ENCODE assay signal across 8 cellular contexts in the genomic region with DNA sequence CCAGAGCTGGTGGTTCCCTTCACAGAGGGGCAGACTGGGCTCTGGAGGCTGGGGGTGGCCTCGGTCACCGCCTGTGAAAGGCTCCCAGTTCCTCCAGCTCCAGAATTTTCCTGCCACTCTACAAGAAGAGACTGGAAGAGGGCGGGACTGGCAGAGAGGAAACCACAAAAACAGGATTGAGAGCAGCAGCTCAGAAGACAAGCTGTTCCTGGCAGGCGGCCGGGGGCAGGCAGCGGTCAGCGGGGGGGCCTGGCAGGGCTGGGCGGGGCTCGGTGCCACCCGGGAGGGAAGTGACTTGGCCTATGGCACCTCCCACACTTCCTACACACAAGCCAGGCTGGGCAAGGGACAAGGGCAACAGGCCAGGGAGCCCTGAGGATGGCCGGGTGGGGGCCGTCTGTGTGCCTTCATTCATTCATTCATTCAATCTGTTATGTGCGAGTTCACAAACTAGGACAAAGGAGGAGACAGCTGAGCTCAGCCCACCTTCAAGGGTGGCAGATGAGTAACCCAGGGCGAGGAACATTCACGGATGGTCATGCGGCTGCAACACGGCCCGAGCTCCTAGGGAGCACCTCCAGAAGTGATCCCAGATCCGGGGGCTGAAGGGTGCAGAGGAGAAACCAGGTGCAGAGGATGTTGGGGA. TPM values are rescaled to one million over a fixed set of nuclear protein-coding genes. Genes with fewer than 3 reads are reported as not detected.
DNase-seq lines count a peak whose midpoint lies in the region; ATAC-seq and TF ChIP-seq lines count a peak whose summit lies in the region.

No MANE protein-coding gene starts in this region.

- H3K27ac ChIP-seq in fibroblast of lung (ENCODE audit: insufficient read depth, low read length) = no peak overlapping the region

- no peaks in the 10 kb centered on the region for H3K27me3 Mint-ChIP-seq in activated T-cell treated with anti-CD3 and anti-CD28 coated beads, Interleukin-2, amount 50 U/mL, for 72 hours (ENCODE audit: low read depth)
- H3K27me3 Mint-ChIP-seq in naive B cell = no peaks in the 10 kb centered on the region

- TF ChIP-seq CTCF in fibroblast of lung (conservative IDR thresholded peaks at IDR 0.05 in 1 of 2, IDR thresholded peaks at IDR 0.05 in 1 of 2; ENCODE audit: low read depth in 1 of 2, low read length in 2 of 2) (no peak), GM20000 (IDR thresholded peaks at IDR 0.05; ENCODE audit: extremely low read depth, missing control alignments) (no peak)

- H3K4me1 ChIP-seq in fibroblast of lung (ENCODE audit: control insufficient read depth, extremely low read depth, insufficient read depth, low read length) = peaks cover 10% of the 10 kb centered on the region

- H3K9me3 ChIP-seq in fibroblast of lung (ENCODE audit: control insufficient read depth, insufficient read depth, low read depth, low read length) = no peaks in the 10 kb centered on the region

- no peaks in the 10 kb centered on the region for H3K79me2 ChIP-seq in fibroblast of lung (ENCODE audit: control insufficient read depth, insufficient read depth, low read length)

- H3K36me3 ChIP-seq in fibroblast of lung (ENCODE audit: control insufficient read depth, insufficient read depth, low read length) = no peaks in the 10 kb centered on the region

- no peaks in the 10 kb centered on the region for H3K27me3 ChIP-seq in fibroblast of lung (ENCODE audit: control insufficient read depth, insufficient read depth, low read length)

- no peaks in the 10 kb centered on the region for H4K20me1 ChIP-seq in fibroblast of lung (ENCODE audit: control insufficient read depth, extremely low read depth, insufficient read depth, low read length)

- H2AFZ ChIP-seq in fibroblast of lung (ENCODE audit: low read length) = peak overlapping the region; percentile 55

- H3K4me3 Mint-ChIP-seq in activated T-cell treated with anti-CD3 and anti-CD28 coated beads, Interleukin-2, amount 50 U/mL, for 72 hours = peak overlapping the region; percentile 84 to 89
- peak overlapping the region; percentile 24 to 85 (median 68) for H3K4me3 Mint-ChIP-seq in naive B cell

- H3K4me1 Mint-ChIP-seq in activated T-cell treated with anti-CD3 and anti-CD28 coated beads, Interleukin-2, amount 50 U/mL, for 72 hours (ENCODE audit: low read depth) = peaks cover 29% of the 10 kb centered on the region
- peaks cover 24 to 32% (median 30%) of the 10 kb centered on the region in 3 donors for H3K4me1 Mint-ChIP-seq in naive B cell

- no peaks in the 10 kb centered on the region for H3K36me3 Mint-ChIP-seq in activated T-cell treated with anti-CD3 and anti-CD28 coated beads, Interleukin-2, amount 50 U/mL, for 72 hours (ENCODE audit: insufficient read depth in 2 of 2)
- no peaks in the 10 kb centered on the region for H3K36me3 Mint-ChIP-seq in naive B cell

- peak; percentile 69 to 80 for ATAC-seq in activated T-cell treated with anti-CD3 and anti-CD28 coated beads, Interleukin-2, amount 50 U/mL, for 72 hours (replicated peaks in 1 of 2)
- peak; percentile 40 to 58 for ATAC-seq in naive B cell (ENCODE audit: low read depth in 2 of 2)
- ATAC-seq in HG03175 (IDR thresholded peaks at IDR 0.05; ENCODE audit: unreplicated experiment) = no peak

- H3K4me3 ChIP-seq in fibroblast of lung (replicated peaks in 1 of 4; ENCODE audit: control extremely low read depth in 1 of 4, insufficient read depth in 1 of 4, low read depth in 3 of 4, low read length in 4 of 4) = no peak overlapping the region

- H3K4me2 ChIP-seq in fibroblast of lung (ENCODE audit: extremely low read depth, insufficient read depth, low read length) = peak overlapping the region; percentile 75

- peak overlapping the region; percentile 42 for H3K9ac ChIP-seq in fibroblast of lung (ENCODE audit: insufficient read depth, low read length)

- DNase-seq in activated gamma-delta T cell treated with Interleukin-2 at 50 U/mL for 16 hours (peak; percentile 40), activated gamma-delta T cell (lab: John Stamatoyannopoulos, UW) (no peak), NCI-H2196 treated with DMSO at 0.1 percent for 48 hours (lab: John Stamatoyannopoulos, UW; ENCODE audit: unreplicated experiment) (peak; percentile 96), fibroblast of lung (ENCODE audit: low read depth in 2 of 2) (peak; percentile 80 to 91), naive B cell (peak; percentile 28), GM20000 (ENCODE audit: low spot score) (no peak)
- peak; percentile 67 to 70 for DNase-seq in activated T-cell treated with anti-CD3 and anti-CD28 coated beads, Interleukin-2, amount 50 U/mL, for 72 hours

- H3K9me3 Mint-ChIP-seq in activated T-cell treated with anti-CD3 and anti-CD28 coated beads, Interleukin-2, amount 50 U/mL, for 72 hours = peaks cover 0 to 1% of the 10 kb centered on the region in 2 donors
- peaks cover 0 to 2% (median 0%) of the 10 kb centered on the region in 7 donors for H3K9me3 Mint-ChIP-seq in naive B cell

- peak overlapping the region; percentile 68 for H3K27ac Mint-ChIP-seq in activated T-cell treated with anti-CD3 and anti-CD28 coated beads, Interleukin-2, amount 50 U/mL, for 72 hours
- peak overlapping the region in 4 of 6 donors; percentile 65 to 96 (median 82) for H3K27ac Mint-ChIP-seq in naive B cell

RNA-seq across cellular contexts. Expression of a gene that starts 16.9 kb away (rescaled TPM):
- total RNA-seq in activated T-cell treated with anti-CD3 and anti-CD28 coated beads, Interleukin-2, amount 50 U/mL, for 72 hours = 10 to 100 TPM; 48.7 to 56.2 TPM
- 54.7 and 70.2 TPM in 2 replicates for total RNA-seq in fibroblast of lung
- polyA plus RNA-seq in fibroblast of lung (14.0 and 19.1 TPM in 2 replicates), naive B cell (ENCODE audit: low read depth in 6 of 6) (1 to 10 TPM; 1.7 to 9.2 (median 4.8) TPM)
- 63.7 and 82.3 TPM in 2 replicates for polyA plus RNA-seq in fibroblast of lung (2012)
- 105 and 111 TPM in 2 replicates for polyA minus RNA-seq in fibroblast of lung (ENCODE audit: low replicate concordance)

RNA-seq across cellular contexts. Expression of a gene that starts 18.6 kb away (rescaled TPM):
- total RNA-seq in activated T-cell treated with anti-CD3 and anti-CD28 coated beads, Interleukin-2, amount 50 U/mL, for 72 hours = 100 to 1,000 TPM; 120 to 121 TPM
- 367 and 409 TPM in 2 replicates for total RNA-seq in fibroblast of lung
- polyA plus RNA-seq in fibroblast of lung (21.0 and 24.7 TPM in 2 replicates), naive B cell (ENCODE audit: low read depth in 6 of 6) (100 to 1,000 TPM in 1 of 6 donors, 10 to 100 TPM in 5; 51.1 to 102 (median 57.1) TPM)
- 37.7 and 44.0 TPM in 2 replicates for polyA plus RNA-seq in fibroblast of lung (2012)
- 36.5 and 64.5 TPM in 2 replicates for polyA minus RNA-seq in fibroblast of lung (ENCODE audit: low replicate concordance)

Comparison
In these comparisons a context has a peak if more than half of its experiments do, and no peak if none do; other contexts are left out.
1. DNase-seq: peak in activated gamma-delta T cell treated with Interleukin-2 at 50 U/mL for 16 hours (single experiment), NCI-H2196 treated with DMSO at 0.1 percent for 48 hours (single experiment), activated T-cell treated with anti-CD3 and anti-CD28 coated beads, Interleukin-2, amount 50 U/mL, for 72 hours (2 of 2), fibroblast of lung (2 of 2) and naive B cell (single experiment); none in activated gamma-delta T cell (single experiment) and GM20000 (single experiment).